ENCODE assay signal across 36 cellular contexts in genomic region chr18:54100466-54100865, GRCh38.
"Had no signal": no experiment of that assay in that cellular context is flagged by ENCODE, and none has a peak within 500 bp of the region (broad histone marks: within the 10 kb centered on the region; RNA-seq: fewer than 3 reads in every experiment).

No MANE protein-coding gene starts in this region.

- H3K27me3 ChIP-seq: ascending aorta, cardiac muscle cell had no signal

- H3K4me1 ChIP-seq: ascending aorta had no signal

- H3K4me3 ChIP-seq: ascending aorta, cardiac muscle cell had no signal

- ATAC-seq: activated CD4-positive, alpha-beta T cell treated with anti-CD3 and anti-CD28 coated beads for 36 hours; activated CD4-positive, CD25-positive, alpha-beta regulatory T cell treated with anti-CD3 and anti-CD28 coated beads, Interleukin-2, amount 50 U/mL, for 24 hours; activated CD8-positive, alpha-beta memory T cell treated with anti-CD3 and anti-CD28 coated beads, Interleukin-2, amount 10 ng/mL, durations not matched to agents 7 days and 5 days; activated CD8-positive, alpha-beta T cell treated with anti-CD3 and anti-CD28 coated beads, Interleukin-2, amount 10 ng/mL, durations not matched to agents 7 days and 5 days; activated naive CD8-positive, alpha-beta T cell treated with anti-CD3 and anti-CD28 coated beads, Interleukin-2, amount 50 U/mL, for 24 hours had no signal

- H3K4me1 Mint-ChIP-seq: activated CD4-positive, alpha-beta memory T cell treated with anti-CD3 and anti-CD28 coated beads, Interleukin-2, amount 10 ng/mL, durations not matched to agents 7 days and 5 days; activated CD4-positive, alpha-beta T cell treated with anti-CD3 and anti-CD28 coated beads for 36 hours; activated CD4-positive, alpha-beta T cell treated with anti-CD3 and anti-CD28 coated beads, Interleukin-2, amount 10 ng/mL, durations not matched to agents 7 days and 5 days; activated naive CD4-positive, alpha-beta T cell treated with anti-CD3 and anti-CD28 coated beads, Interleukin-2, amount 10 ng/mL, durations not matched to agents 7 days and 5 days; activated naive CD4-positive, alpha-beta T cell treated with anti-CD3 and anti-CD28 coated beads, Interleukin-2, amount 50 U/mL, for 24 hours; activated naive CD8-positive, alpha-beta T cell treated with anti-CD3 and anti-CD28 coated beads, Interleukin-2, amount 10 ng/mL, durations not matched to agents 7 days and 5 days; activated naive CD8-positive, alpha-beta T cell treated with anti-CD3 and anti-CD28 coated beads, Interleukin-2, amount 50 U/mL, for 24 hours; brain; central memory CD8-positive, alpha-beta T cell had no signal

- H3K9me3 ChIP-seq: ascending aorta had no signal

- H3K4me3 Mint-ChIP-seq: activated CD4-positive, alpha-beta memory T cell treated with anti-CD3 and anti-CD28 coated beads, Interleukin-2, amount 10 ng/mL, durations not matched to agents 7 days and 5 days; activated CD4-positive, alpha-beta T cell treated with anti-CD3 and anti-CD28 coated beads for 36 hours; activated CD4-positive, alpha-beta T cell treated with anti-CD3 and anti-CD28 coated beads, Interleukin-2, amount 10 ng/mL, durations not matched to agents 7 days and 5 days; activated CD8-positive, alpha-beta memory T cell treated with anti-CD3 and anti-CD28 coated beads, Interleukin-2, amount 10 ng/mL, durations not matched to agents 7 days and 5 days; activated CD8-positive, alpha-beta T cell treated with anti-CD3 and anti-CD28 coated beads, Interleukin-2, amount 10 ng/mL, durations not matched to agents 7 days and 5 days; activated naive CD4-positive, alpha-beta T cell treated with anti-CD3 and anti-CD28 coated beads, Interleukin-2, amount 10 ng/mL, durations not matched to agents 7 days and 5 days; activated naive CD4-positive, alpha-beta T cell treated with anti-CD3 and anti-CD28 coated beads, Interleukin-2, amount 50 U/mL, for 24 hours; activated naive CD8-positive, alpha-beta T cell; activated naive CD8-positive, alpha-beta T cell treated with anti-CD3 and anti-CD28 coated beads, Interleukin-2, amount 10 ng/mL, durations not matched to agents 7 days and 5 days; activated naive CD8-positive, alpha-beta T cell treated with anti-CD3 and anti-CD28 coated beads, Interleukin-2, amount 50 U/mL, for 24 hours; activated T-cell treated with anti-CD3 and anti-CD28 coated beads, Interleukin-2, amount 50 U/mL, for 24 hours; brain; central memory CD8-positive, alpha-beta T cell; T-helper 1 cell treated with Interleukin-12 subunit alpha and Interleukin-12 subunit beta and Interleukin-4 antibody, amounts not matched to agents 30 μg/mL and 1 μg/mL, for 36 hours; T-helper 2 cell treated with Interferon-gamma antibody and Interleukin-4, amounts not matched to agents 5 μg/mL and 100 μg/mL, for 36 hours had no signal

- H3K27me3 Mint-ChIP-seq: activated CD4-positive, alpha-beta memory T cell treated with anti-CD3 and anti-CD28 coated beads, Interleukin-2, amount 10 ng/mL, durations not matched to agents 7 days and 5 days; activated CD8-positive, alpha-beta memory T cell treated with anti-CD3 and anti-CD28 coated beads, Interleukin-2, amount 10 ng/mL, durations not matched to agents 7 days and 5 days; activated naive CD8-positive, alpha-beta T cell treated with anti-CD3 and anti-CD28 coated beads, Interleukin-2, amount 10 ng/mL, durations not matched to agents 7 days and 5 days had no signal

- DNase-seq: activated CD4-positive, alpha-beta memory T cell treated with anti-CD3 and anti-CD28 coated beads, Interleukin-2, amount 10 ng/mL, durations not matched to agents 7 days and 5 days; activated CD4-positive, alpha-beta T cell treated with anti-CD3 and anti-CD28 coated beads for 1 hour; activated CD4-positive, alpha-beta T cell treated with anti-CD3 and anti-CD28 coated beads for 36 hours; activated CD4-positive, alpha-beta T cell treated with anti-CD3 and anti-CD28 coated beads for 48 hours; activated CD4-positive, alpha-beta T cell treated with anti-CD3 and anti-CD28 coated beads, Interleukin-2, amount 10 ng/mL, durations not matched to agents 7 days and 5 days; activated CD4-positive, alpha-beta T cell treated with anti-CD3 and anti-CD28 coated beads, Interleukin-2, amount 50 U/mL, for 48 hours; activated CD4-positive, CD25-positive, alpha-beta regulatory T cell; activated CD8-positive, alpha-beta memory T cell treated with anti-CD3 and anti-CD28 coated beads for 24 hours; activated CD8-positive, alpha-beta memory T cell treated with anti-CD3 and anti-CD28 coated beads, Interleukin-2, amount 10 ng/mL, durations not matched to agents 7 days and 5 days; activated CD8-positive, alpha-beta memory T cell treated with anti-CD3 and anti-CD28 coated beads, Interleukin-2, amount 50 U/mL, for 48 hours; activated CD8-positive, alpha-beta T cell treated with anti-CD3 and anti-CD28 coated beads, Interleukin-2, amount 10 ng/mL, durations not matched to agents 7 days and 5 days; activated effector memory CD4-positive, alpha-beta T cell treated with Interleukin-2 at 50 U/mL for 16 hours; activated gamma-delta T cell; activated naive CD4-positive, alpha-beta T cell treated with anti-CD3 and anti-CD28 coated beads, Interleukin-2, amount 10 ng/mL, durations not matched to agents 7 days and 5 days; activated naive CD4-positive, alpha-beta T cell treated with Interleukin-2 at 50 U/mL for 16 hours; activated naive CD8-positive, alpha-beta T cell treated with anti-CD3 and anti-CD28 coated beads, Interleukin-2, amount 10 ng/mL, durations not matched to agents 7 days and 5 days; activated naive CD8-positive, alpha-beta T cell treated with anti-CD3 and anti-CD28 coated beads, Interleukin-2, amount 50 U/mL, for 24 hours; activated T-cell treated with anti-CD3 and anti-CD28 coated beads, Interleukin-2, amount 50 U/mL, for 24 hours; activated T-cell treated with anti-CD3 and anti-CD28 coated beads, Interleukin-2, amount 50 U/mL, for 48 hours; amygdala; caudate nucleus; cerebellar nuclear complex; T-helper 1 cell; T-helper 2 cell; T-helper 9 cell had no signal

- H3K27ac Mint-ChIP-seq: activated CD4-positive, alpha-beta memory T cell treated with anti-CD3 and anti-CD28 coated beads, Interleukin-2, amount 10 ng/mL, durations not matched to agents 7 days and 5 days; activated CD4-positive, alpha-beta T cell treated with anti-CD3 and anti-CD28 coated beads for 36 hours; activated CD4-positive, alpha-beta T cell treated with anti-CD3 and anti-CD28 coated beads, Interleukin-2, amount 10 ng/mL, durations not matched to agents 7 days and 5 days; activated CD8-positive, alpha-beta memory T cell treated with anti-CD3 and anti-CD28 coated beads, Interleukin-2, amount 10 ng/mL, durations not matched to agents 7 days and 5 days; activated CD8-positive, alpha-beta T cell treated with anti-CD3 and anti-CD28 coated beads, Interleukin-2, amount 10 ng/mL, durations not matched to agents 7 days and 5 days; activated naive CD4-positive, alpha-beta T cell treated with anti-CD3 and anti-CD28 coated beads, Interleukin-2, amount 10 ng/mL, durations not matched to agents 7 days and 5 days; activated naive CD4-positive, alpha-beta T cell treated with anti-CD3 and anti-CD28 coated beads, Interleukin-2, amount 50 U/mL, for 24 hours; activated naive CD8-positive, alpha-beta T cell; activated naive CD8-positive, alpha-beta T cell treated with anti-CD3 and anti-CD28 coated beads, Interleukin-2, amount 10 ng/mL, durations not matched to agents 7 days and 5 days; activated naive CD8-positive, alpha-beta T cell treated with anti-CD3 and anti-CD28 coated beads, Interleukin-2, amount 50 U/mL, for 24 hours; activated T-cell treated with anti-CD3 and anti-CD28 coated beads, Interleukin-2, amount 50 U/mL, for 24 hours; activated T-helper 2 cell treated with anti-CD3 and anti-CD28 coated beads, Interferon-gamma antibody, Interleukin-2, Interleukin-4, amounts not matched to agents 10 μg/mL and 5 μg/mL and 100 μg/mL, durations not matched to agents 14 hours and 24 hours and 36 hours; brain; T-helper 1 cell treated with Interleukin-12 subunit alpha and Interleukin-12 subunit beta and Interleukin-4 antibody, amounts not matched to agents 30 μg/mL and 1 μg/mL, for 36 hours; T-helper 2 cell treated with Interferon-gamma antibody and Interleukin-4, amounts not matched to agents 5 μg/mL and 100 μg/mL, for 36 hours had no signal

- H3K27ac ChIP-seq: ascending aorta, cardiac muscle cell, VCaP had no signal

- H3K36me3 Mint-ChIP-seq: activated CD8-positive, alpha-beta memory T cell treated with anti-CD3 and anti-CD28 coated beads, Interleukin-2, amount 10 ng/mL, durations not matched to agents 7 days and 5 days; activated naive CD4-positive, alpha-beta T cell treated with anti-CD3 and anti-CD28 coated beads, Interleukin-2, amount 10 ng/mL, durations not matched to agents 7 days and 5 days; activated naive CD8-positive, alpha-beta T cell treated with anti-CD3 and anti-CD28 coated beads, Interleukin-2, amount 10 ng/mL, durations not matched to agents 7 days and 5 days; brain had no signal

- H3K36me3 ChIP-seq: ascending aorta, cardiac muscle cell had no signal

- H3K9me3 Mint-ChIP-seq: activated CD4-positive, alpha-beta T cell treated with anti-CD3 and anti-CD28 coated beads, Interleukin-2, amount 10 ng/mL, durations not matched to agents 7 days and 5 days; activated naive CD8-positive, alpha-beta T cell treated with anti-CD3 and anti-CD28 coated beads, Interleukin-2, amount 50 U/mL, for 24 hours; T-helper 2 cell treated with Interferon-gamma antibody and Interleukin-4, amounts not matched to agents 5 μg/mL and 100 μg/mL, for 36 hours had no signal
